ENCODE assay signal across 8 cellular contexts in genomic region chr6:71533939-71534379, GRCh38.
DNase-seq lines count a peak whose midpoint lies in the region; ATAC-seq and TF ChIP-seq lines count a peak whose summit lies in the region.

No MANE protein-coding gene starts in this region.

- H3K36me3 Mint-ChIP-seq in immature natural killer cell = no peaks in the 10 kb centered on the region

- TF ChIP-seq CTCF in fibroblast of mammary gland (conservative IDR thresholded peaks at IDR 0.05; ENCODE audit: control insufficient read depth, insufficient read depth, low read depth, low read length) (peak; percentile 60), thoracic aorta (IDR thresholded peaks at IDR 0.05) (peak; percentile 62)

- H3K9me3 Mint-ChIP-seq in immature natural killer cell = peaks cover 0 to 3% (median 0%) of the 10 kb centered on the region in 6 donors

- DNase-seq in NCI-H82 (lab: John Stamatoyannopoulos, UW) (peak; percentile 4), NCI-H82 treated with DMSO at 0.1 percent for 48 hours (lab: John Stamatoyannopoulos, UW; ENCODE audit: unreplicated experiment) (no peak), OCI-M1 (lab: John Stamatoyannopoulos, UW) (peak; percentile 51), fibroblast of mammary gland (ENCODE audit: low read depth) (peak; percentile 54), thoracic aorta (ENCODE audit: low spot score) (no peak), left lobe of liver (ENCODE audit: low spot score) (no peak), immature natural killer cell (no peak)

- no peak overlapping the region for H3K4me3 ChIP-seq in fibroblast of mammary gland (ENCODE audit: control insufficient read depth, low read depth, low read length)
- no peak overlapping the region for H3K4me3 ChIP-seq in thoracic aorta

- ATAC-seq in thoracic aorta (ENCODE audit: insufficient number of reproducible peaks, low FRiP score, low read depth) = no peak
- ATAC-seq in left lobe of liver = no peak
- ATAC-seq in GM21390 (IDR thresholded peaks at IDR 0.05; ENCODE audit: unreplicated experiment) = no peak

- no peaks in the 10 kb centered on the region for H3K4me1 Mint-ChIP-seq in immature natural killer cell

- H3K4me3 Mint-ChIP-seq in immature natural killer cell = no peak overlapping the region

- H3K36me3 ChIP-seq in thoracic aorta = no peaks in the 10 kb centered on the region

- no peaks in the 10 kb centered on the region for H3K27me3 ChIP-seq in thoracic aorta (replicated peaks; ENCODE audit: insufficient read depth)

- no peaks in the 10 kb centered on the region for H3K27me3 Mint-ChIP-seq in immature natural killer cell (ENCODE audit: low read depth in 3 of 3)

- peaks cover 6 to 8% of the 10 kb centered on the region in 2 donors for H3K4me1 ChIP-seq in thoracic aorta (ENCODE audit: control insufficient read depth in 1 of 2, low read depth in 2 of 2)

- no peak overlapping the region for H3K27ac ChIP-seq in thoracic aorta

- no peaks in the 10 kb centered on the region for H3K9me3 ChIP-seq in thoracic aorta

- no peak overlapping the region for H3K27ac Mint-ChIP-seq in immature natural killer cell

Comparison
In these comparisons a context has a peak if more than half of its experiments do, and no peak if none do; other contexts are left out.
1. DNase-seq: peak in NCI-H82 (single experiment), OCI-M1 (single experiment) and fibroblast of mammary gland (single experiment); none in NCI-H82 treated with DMSO at 0.1 percent for 48 hours (single experiment), thoracic aorta (single experiment), left lobe of liver (single experiment) and immature natural killer cell (0 of 3).